Comparison of ENCODE assay signal across 22 cellular contexts in genomic region chr1:215399787-215400186, GRCh38.
"Had no signal": no experiment of that assay in that cellular context is flagged by ENCODE, and none has a peak within 500 bp of the region (broad histone marks: within the 10 kb centered on the region; RNA-seq: fewer than 3 reads in every experiment).

No MANE protein-coding gene starts in this region.

- DNase-seq: colonic mucosa; cortex of kidney; dermis blood vessel endothelial cell; dorsolateral prefrontal cortex; effector CD4-positive, alpha-beta T cell; effector CD8-positive, alpha-beta T cell; effector memory CD4-positive, alpha-beta T cell; effector memory CD8-positive, alpha-beta T cell; endodermal cell; erythroblast; esophagus squamous epithelium; foreskin fibroblast; foreskin melanocyte; gastrocnemius medialis; glutamatergic neuron; head of caudate nucleus; heart left ventricle; heart right ventricle had no signal

- FAIRE-seq: colon, endometrium, endothelial cell of umbilical vein, frontal cortex had no signal
